18 cellular contexts compared by ENCODE assay signal in the genomic region with DNA sequence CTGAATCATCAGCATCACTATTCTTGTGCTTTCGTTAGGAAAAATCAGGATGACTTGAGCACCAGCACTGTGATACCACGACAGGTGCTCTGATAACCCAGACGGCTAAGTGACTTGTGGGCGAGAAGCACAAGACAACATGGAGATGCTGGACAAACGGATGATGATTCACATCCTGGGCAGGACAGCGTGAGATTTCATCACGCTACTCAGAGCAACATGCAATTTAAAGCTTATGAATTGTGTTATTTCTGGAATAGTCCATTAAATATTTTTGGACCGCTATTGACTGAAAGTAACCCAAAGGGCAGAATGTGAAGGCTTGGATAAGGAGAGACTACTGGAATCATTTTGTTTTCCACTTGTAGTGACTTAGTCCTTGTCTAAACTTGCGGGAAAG.
A peak's percentile ranks its signal among the peaks of the same experiment; 100 is the strongest.
DNase-seq lines count a peak whose midpoint lies in the region; ATAC-seq and TF ChIP-seq lines count a peak whose summit lies in the region.
"Had no signal": no experiment of that assay in that cellular context is flagged by ENCODE, and none has a peak within 500 bp of the region (broad histone marks: within the 10 kb centered on the region; RNA-seq: fewer than 3 reads in every experiment).

No MANE protein-coding gene starts in this region.

- no peak for DNase-seq in left ventricle myocardium superior
- no peak for DNase-seq in left ventricle myocardium inferior
- no peak for DNase-seq in SJSA1 (ENCODE audit: low read depth in 1 of 2, low spot score in 2 of 2)
- DNase-seq in fibroblast of pulmonary artery (ENCODE audit: low read depth) = peak; percentile 83
- peak; percentile 58 to 74 for DNase-seq in tibial artery
- no peak for DNase-seq in GM10266 (ENCODE audit: extremely low spot score)
- DNase-seq in hepatic stellate cell (ENCODE audit: low spot score) = no peak
- DNase-seq: activated T-cell treated with anti-CD3 and anti-CD28 coated beads, Interleukin-2, amount 50 U/mL, for 1 hour; amniotic stem cell; DMS79 treated with DMSO at 0.1 percent for 48 hours; effector memory CD4-positive, alpha-beta T cell; NCI-H82; nucleus accumbens; stimulated activated CD8-positive, alpha-beta memory T cell treated with anti-CD3 and anti-CD28 coated beads, Interleukin-4, amount 100 ng/mL, for 48 hours had no signal

- H3K4me1 ChIP-seq in left ventricle myocardium inferior = no peaks in the 10 kb centered on the region
- peaks cover 60% of the 10 kb centered on the region for H3K4me1 ChIP-seq in SJSA1 (replicated peaks)
- peaks cover 0 to 34% (median 20%) of the 10 kb centered on the region in 4 donors for H3K4me1 ChIP-seq in tibial artery

- ATAC-seq in left ventricle myocardium superior (peak; percentile 47), GM18867 (IDR thresholded peaks at IDR 0.05; ENCODE audit: unreplicated experiment) (no peak)
- ATAC-seq: HCT116 had no signal

- H3K27ac ChIP-seq in left ventricle myocardium inferior (replicated peaks) = no peak overlapping the region
- H3K27ac ChIP-seq in SJSA1 = peak overlapping the region; percentile 71
- H3K27ac ChIP-seq in tibial artery = peak overlapping the region; percentile 44 to 65

- H3K27me3 ChIP-seq in left ventricle myocardium inferior (ENCODE audit: low read depth) = peaks cover 4% of the 10 kb centered on the region
- no peaks in the 10 kb centered on the region for H3K27me3 ChIP-seq in SJSA1 (replicated peaks)
- no peaks in the 10 kb centered on the region for H3K27me3 ChIP-seq in tibial artery
- H3K27me3 ChIP-seq: hepatocyte had no signal

- TF ChIP-seq CTCF in left ventricle myocardium inferior (IDR thresholded peaks at IDR 0.05; ENCODE audit: borderline replicate concordance) = no peak
- TF ChIP-seq CTCF in fibroblast of pulmonary artery (IDR thresholded peaks at IDR 0.05; ENCODE audit: low read length, missing control alignments) = no peak
- TF ChIP-seq CTCF in tibial artery (IDR thresholded peaks at IDR 0.05) = no peak
- TF ChIP-seq CTCF in GM10266 (IDR thresholded peaks at IDR 0.05; ENCODE audit: control insufficient read depth, insufficient read depth, low read depth, missing control alignments) = no peak

- intact Hi-C loops in left ventricle myocardium superior (cut with micrococcal nuclease) = no loop called here
- intact Hi-C loops in left ventricle myocardium inferior (cut with micrococcal nuclease) = no loop called here
- intact Hi-C loops in tibial artery (cut with DNase I; ENCODE audit: low total_unique reads) = no loop called here

- H3K4me3 ChIP-seq in left ventricle myocardium inferior (no peak overlapping the region), SJSA1 (no peak overlapping the region), fibroblast of pulmonary artery (replicated peaks; ENCODE audit: low read depth, low read length) (no peak overlapping the region), tibial artery (no peak overlapping the region)
- H3K4me3 ChIP-seq: hepatocyte, lung had no signal

- H3K36me3 ChIP-seq in left ventricle myocardium inferior (no peaks in the 10 kb centered on the region), SJSA1 (no peaks in the 10 kb centered on the region), tibial artery (no peaks in the 10 kb centered on the region)

- H3K9me3 ChIP-seq in left ventricle myocardium inferior (replicated peaks) (no peaks in the 10 kb centered on the region), SJSA1 (replicated peaks) (no peaks in the 10 kb centered on the region), tibial artery (no peaks in the 10 kb centered on the region)

Comparison
In these comparisons a context has a peak if more than half of its experiments do, and no peak if none do; other contexts are left out.
1. DNase-seq: peak in fibroblast of pulmonary artery (single experiment) and tibial artery (2 of 2); none in left ventricle myocardium superior (single experiment), left ventricle myocardium inferior (single experiment), SJSA1 (0 of 2), GM10266 (single experiment) and hepatic stellate cell (single experiment).